13 cellular contexts compared by ENCODE assay signal in the genomic region with DNA sequence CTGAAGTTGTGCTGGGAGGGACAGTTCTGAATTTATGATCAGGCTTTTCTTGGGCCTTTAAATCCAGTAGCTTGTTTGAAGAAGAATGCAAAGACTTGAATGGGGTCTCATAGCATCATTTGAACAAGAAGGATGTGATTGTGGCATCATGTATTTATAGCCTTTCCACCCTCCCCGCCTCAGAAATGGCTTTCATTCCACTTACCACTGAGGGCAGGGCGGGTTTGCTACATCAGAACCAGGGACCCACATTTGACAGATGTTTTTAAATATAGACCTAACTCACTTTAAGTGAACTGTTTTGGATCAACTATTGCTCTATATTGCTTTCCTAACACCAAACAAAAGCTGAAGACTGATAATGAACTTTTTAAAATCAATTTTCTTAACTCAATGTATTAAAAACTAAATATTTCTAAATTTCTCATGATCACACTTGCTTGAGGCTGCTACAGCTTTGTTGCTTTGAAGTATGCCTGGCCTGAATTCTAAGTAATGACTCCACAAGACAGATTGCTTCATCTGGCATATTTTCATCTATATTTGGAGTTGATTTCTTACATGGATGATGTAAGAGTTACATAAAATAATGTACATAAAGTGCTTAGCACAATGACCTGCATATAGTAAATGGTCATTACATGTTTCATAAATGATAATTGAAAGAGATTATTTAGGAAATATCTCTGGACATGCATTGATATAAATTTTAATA.
DNase-seq lines count a peak whose midpoint lies in the region; ATAC-seq and TF ChIP-seq lines count a peak whose summit lies in the region.
"Had no signal": no experiment of that assay in that cellular context is flagged by ENCODE, and none has a peak within 500 bp of the region (broad histone marks: within the 10 kb centered on the region; RNA-seq: fewer than 3 reads in every experiment).

No MANE protein-coding gene starts in this region.

- H3K36me3 ChIP-seq in RWPE2 (ENCODE audit: low read depth) = no peaks in the 10 kb centered on the region
- no peaks in the 10 kb centered on the region for H3K36me3 ChIP-seq in transverse colon

- TF ChIP-seq CTCF in RWPE2 (IDR thresholded peaks at IDR 0.05; ENCODE audit: poor library complexity, severe bottlenecking) = no peak
- TF ChIP-seq CTCF in transverse colon (IDR thresholded peaks at IDR 0.05) = no peak

- ATAC-seq in GM18499 (IDR thresholded peaks at IDR 0.05; ENCODE audit: insufficient read depth, unreplicated experiment) = peak; percentile 11
- peak; percentile 15 for ATAC-seq in GM19467 (IDR thresholded peaks at IDR 0.05; ENCODE audit: unreplicated experiment)
- peak; percentile 10 for ATAC-seq in HG03066 (IDR thresholded peaks at IDR 0.05; ENCODE audit: low read depth, unreplicated experiment)
- peak; percentile 38; the same call in 1 of the 3 replicates for ATAC-seq in RWPE2 (ENCODE audit: low read depth)

- H3K27ac ChIP-seq in RWPE2 (ENCODE audit: poor library complexity, severe bottlenecking) (no peak overlapping the region), transverse colon (no peak overlapping the region)
- H3K27ac ChIP-seq: GM23248 had no signal

- WGBS in transverse colon (ENCODE audit: low coverage in 1 of 2), 2 donors = 51 to 78% methylated on average over 2 of the region's 2 CpGs

- DNase-seq in RWPE2 (ENCODE audit: low spot score) = no peak
- no peak for DNase-seq in transverse colon
- DNase-seq in amygdala (lab: John Stamatoyannopoulos, UW) = no peak
- no peak for DNase-seq in stimulated activated CD4-positive, alpha-beta T cell treated with anti-CD3 and anti-CD28 coated beads, Interleukin-2, amount 100 ng/mL, for 24 hours
- no peak for DNase-seq in HuH-7 (ENCODE audit: low spot score)
- DNase-seq: amniotic stem cell, GM23248, hippocampal formation, NCI-H1417 treated with DMSO at 0.1 percent for 48 hours, NCI-H748 treated with DMSO at 0.1 percent for 48 hours had no signal

- peaks cover 2% of the 10 kb centered on the region for H3K9me3 ChIP-seq in RWPE2 (ENCODE audit: severe bottlenecking)
- no peaks in the 10 kb centered on the region for H3K9me3 ChIP-seq in transverse colon

- no peak for TF ChIP-seq POLR2A in transverse colon (IDR thresholded peaks at IDR 0.05)

- TF ChIP-seq EP300 in transverse colon (IDR thresholded peaks at IDR 0.05; ENCODE audit: low read depth) = no peak

- intact Hi-C loops in transverse colon (cut with DNase I; ENCODE audit: low total_unique reads) = no loop called here

- H3K4me3 ChIP-seq in RWPE2 (ENCODE audit: severe bottlenecking) (no peak overlapping the region), transverse colon (no peak overlapping the region)
- H3K4me3 ChIP-seq: GM23248 had no signal

- H3K4me1 ChIP-seq in RWPE2 (ENCODE audit: insufficient read depth, poor library complexity, severe bottlenecking) (peaks cover 4% of the 10 kb centered on the region), transverse colon (no peaks in the 10 kb centered on the region)

- in situ Hi-C loops in transverse colon (cut with MboI; ENCODE audit: low pct_ligation_motif_present in 1 of 4, low pct_unique_long_range_greater_than_20kb in 1 of 4, low sequenced_read_pairs in 3 of 4) = no loop called here

- H3K27me3 ChIP-seq in RWPE2 (ENCODE audit: insufficient read depth, poor library complexity, severe bottlenecking) = no peaks in the 10 kb centered on the region
- no peaks in the 10 kb centered on the region for H3K27me3 ChIP-seq in transverse colon
